In the genomic region with DNA sequence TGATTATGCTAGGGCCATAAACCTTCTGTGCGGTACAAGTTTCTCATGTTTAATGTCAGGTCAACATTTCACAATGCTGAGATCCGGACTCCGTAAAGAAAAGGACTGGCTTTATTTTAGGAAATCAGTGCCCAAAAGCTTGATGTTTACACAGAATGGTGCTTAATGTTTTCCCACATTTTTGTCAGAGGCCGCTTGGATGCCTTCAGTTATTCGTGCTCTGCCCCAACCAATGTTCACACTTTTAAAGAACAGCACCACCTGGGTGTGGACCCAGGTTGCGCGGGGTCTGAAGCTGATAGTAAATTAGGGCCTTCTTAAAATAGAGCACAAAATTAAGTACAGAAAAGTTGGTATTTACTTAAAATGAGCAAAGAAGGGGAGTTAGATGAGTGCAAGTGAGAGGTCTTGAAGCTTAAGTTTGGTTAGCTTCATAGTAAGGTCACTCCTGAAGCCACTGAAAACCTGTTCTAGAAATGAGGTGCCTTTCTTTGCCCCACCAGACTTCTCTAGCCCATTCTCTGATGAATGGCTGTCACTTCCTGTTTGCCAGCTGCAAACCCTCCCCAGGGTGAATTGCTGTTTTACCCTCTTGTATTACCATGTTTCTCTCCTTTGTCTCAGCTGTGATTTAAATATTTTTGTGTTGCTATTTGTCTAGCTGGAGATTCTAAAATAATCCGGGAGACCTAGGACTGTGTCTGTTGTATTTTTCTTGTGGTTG, we compare ENCODE assay signal across 1 cellular context.
TF ChIP-seq lines count a peak whose summit lies in the region.

No MANE protein-coding gene starts in this region.

TF ChIP-seq in K562, 482 proteins besides CTCF, POLR2A, EP300 and RAD21:
- TF ChIP-seq ZNF134 (CRISPR knock-in tag; conservative IDR thresholded peaks at IDR 0.05) (no peak), ZSCAN32 (CRISPR knock-in tag; IDR thresholded peaks at IDR 0.05) (no peak), JUN (IDR thresholded peaks at IDR 0.05; ENCODE audit: borderline replicate concordance, low read depth, low read length) (no peak), JUN (CRISPR knock-in tag; IDR thresholded peaks at IDR 0.05; ENCODE audit: borderline replicate concordance) (no peak), TRIM28 (IDR thresholded peaks at IDR 0.05) (no peak), CBX5 (IDR thresholded peaks at IDR 0.05; ENCODE audit: borderline replicate concordance, low read depth) (no peak), CBFB (CRISPR knock-in tag; IDR thresholded peaks at IDR 0.05) (no peak), FOS (IDR thresholded peaks at IDR 0.05; ENCODE audit: extremely low read depth, insufficient read length) (no peak), ZNF766 (CRISPR knock-in tag; conservative IDR thresholded peaks at IDR 0.05) (no peak), RBM34 (IDR thresholded peaks at IDR 0.05; ENCODE audit: borderline replicate concordance, insufficient read depth, low read length) (no peak), ZNF282 (CRISPR knock-in tag; IDR thresholded peaks at IDR 0.05) (no peak), HOXB6 (CRISPR knock-in tag; IDR thresholded peaks at IDR 0.05; ENCODE audit: borderline replicate concordance) (no peak), ASH1L (IDR thresholded peaks at IDR 0.05; ENCODE audit: borderline replicate concordance, low read depth, partially characterized antibody) (no peak), SIN3B (IDR thresholded peaks at IDR 0.05; ENCODE audit: low read depth) (no peak), GABPA (tag; conservative IDR thresholded peaks at IDR 0.05; ENCODE audit: low read depth) (no peak), RCOR1 (IDR thresholded peaks at IDR 0.05; ENCODE audit: borderline replicate concordance in 1 of 2, low read depth in 2 of 2, low read length in 2 of 2) (no peak), STAT5A (IDR thresholded peaks at IDR 0.05; ENCODE audit: borderline replicate concordance, low read length) (no peak), TBL1XR1 (IDR thresholded peaks at IDR 0.05; ENCODE audit: low read length in 2 of 2) (no peak)
- TF ChIP-seq, protein P1, sequence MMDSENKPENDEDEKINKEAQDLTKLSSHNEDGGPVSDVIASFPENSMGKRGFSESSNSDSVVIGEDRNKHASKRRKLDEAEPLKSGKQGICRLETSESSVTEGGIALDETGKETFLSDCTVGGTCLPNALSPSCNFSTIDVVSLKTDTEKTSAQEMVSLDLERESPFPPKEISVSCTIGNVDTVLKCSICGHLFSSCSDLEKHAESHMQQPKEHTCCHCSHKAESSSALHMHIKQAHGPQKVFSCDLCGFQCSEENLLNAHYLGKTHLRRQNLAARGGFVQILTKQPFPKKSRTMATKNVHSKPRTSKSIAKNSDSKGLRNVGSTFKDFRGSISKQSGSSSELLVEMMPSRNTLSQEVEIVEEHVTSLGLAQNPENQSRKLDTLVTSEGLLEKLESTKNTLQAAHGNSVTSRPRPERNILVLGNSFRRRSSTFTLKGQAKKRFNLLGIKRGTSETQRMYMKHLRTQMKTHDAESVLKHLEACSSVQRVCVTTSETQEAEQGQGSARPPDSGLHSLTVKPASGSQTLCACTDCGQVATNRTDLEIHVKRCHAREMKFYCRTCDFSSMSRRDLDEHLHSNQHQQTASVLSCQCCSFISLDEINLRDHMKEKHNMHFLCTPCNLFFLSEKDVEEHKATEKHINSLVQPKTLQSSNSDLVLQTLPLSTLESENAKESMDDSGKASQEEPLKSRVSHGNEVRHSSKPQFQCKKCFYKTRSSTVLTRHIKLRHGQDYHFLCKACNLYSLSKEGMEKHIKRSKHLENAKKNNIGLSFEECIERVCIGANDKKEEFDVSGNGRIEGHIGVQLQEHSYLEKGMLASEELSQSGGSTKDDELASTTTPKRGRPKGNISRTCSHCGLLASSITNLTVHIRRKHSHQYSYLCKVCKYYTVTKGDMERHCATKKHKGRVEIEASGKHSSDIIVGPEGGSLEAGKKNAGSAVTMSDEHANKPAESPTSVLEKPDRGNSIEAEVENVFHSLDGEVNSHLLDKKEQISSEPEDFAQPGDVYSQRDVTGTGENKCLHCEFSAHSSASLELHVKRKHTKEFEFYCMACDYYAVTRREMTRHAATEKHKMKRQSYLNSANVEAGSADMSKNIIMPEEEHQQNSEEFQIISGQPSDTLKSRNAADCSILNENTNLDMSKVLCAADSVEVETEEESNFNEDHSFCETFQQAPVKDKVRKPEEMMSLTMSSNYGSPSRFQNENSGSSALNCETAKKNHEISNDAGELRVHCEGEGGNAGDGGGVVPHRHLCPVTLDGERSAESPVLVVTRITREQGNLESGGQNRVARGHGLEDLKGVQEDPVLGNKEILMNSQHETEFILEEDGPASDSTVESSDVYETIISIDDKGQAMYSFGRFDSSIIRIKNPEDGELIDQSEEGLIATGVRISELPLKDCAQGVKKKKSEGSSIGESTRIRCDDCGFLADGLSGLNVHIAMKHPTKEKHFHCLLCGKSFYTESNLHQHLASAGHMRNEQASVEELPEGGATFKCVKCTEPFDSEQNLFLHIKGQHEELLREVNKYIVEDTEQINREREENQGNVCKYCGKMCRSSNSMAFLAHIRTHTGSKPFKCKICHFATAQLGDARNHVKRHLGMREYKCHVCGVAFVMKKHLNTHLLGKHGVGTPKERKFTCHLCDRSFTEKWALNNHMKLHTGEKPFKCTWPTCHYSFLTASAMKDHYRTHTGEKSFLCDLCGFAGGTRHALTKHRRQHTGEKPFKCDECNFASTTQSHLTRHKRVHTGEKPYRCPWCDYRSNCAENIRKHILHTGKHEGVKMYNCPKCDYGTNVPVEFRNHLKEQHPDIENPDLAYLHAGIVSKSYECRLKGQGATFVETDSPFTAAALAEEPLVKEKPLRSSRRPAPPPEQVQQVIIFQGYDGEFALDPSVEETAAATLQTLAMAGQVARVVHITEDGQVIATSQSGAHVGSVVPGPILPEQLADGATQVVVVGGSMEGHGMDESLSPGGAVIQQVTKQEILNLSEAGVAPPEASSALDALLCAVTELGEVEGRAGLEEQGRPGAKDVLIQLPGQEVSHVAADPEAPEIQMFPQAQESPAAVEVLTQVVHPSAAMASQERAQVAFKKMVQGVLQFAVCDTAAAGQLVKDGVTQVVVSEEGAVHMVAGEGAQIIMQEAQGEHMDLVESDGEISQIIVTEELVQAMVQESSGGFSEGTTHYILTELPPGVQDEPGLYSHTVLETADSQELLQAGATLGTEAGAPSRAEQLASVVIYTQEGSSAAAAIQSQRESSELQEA (IDR thresholded peaks at IDR 0.05; ENCODE audit: low read depth): no peak
- TF ChIP-seq, protein P2, sequence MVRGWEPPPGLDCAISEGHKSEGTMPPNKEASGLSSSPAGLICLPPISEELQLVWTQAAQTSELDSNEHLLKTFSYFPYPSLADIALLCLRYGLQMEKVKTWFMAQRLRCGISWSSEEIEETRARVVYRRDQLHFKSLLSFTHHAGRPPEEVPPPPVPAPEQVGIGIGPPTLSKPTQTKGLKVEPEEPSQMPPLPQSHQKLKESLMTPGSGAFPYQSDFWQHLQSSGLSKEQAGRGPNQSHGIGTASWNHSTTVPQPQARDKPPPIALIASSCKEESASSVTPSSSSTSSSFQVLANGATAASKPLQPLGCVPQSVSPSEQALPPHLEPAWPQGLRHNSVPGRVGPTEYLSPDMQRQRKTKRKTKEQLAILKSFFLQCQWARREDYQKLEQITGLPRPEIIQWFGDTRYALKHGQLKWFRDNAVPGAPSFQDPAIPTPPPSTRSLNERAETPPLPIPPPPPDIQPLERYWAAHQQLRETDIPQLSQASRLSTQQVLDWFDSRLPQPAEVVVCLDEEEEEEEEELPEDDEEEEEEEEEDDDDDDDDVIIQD (CRISPR knock-in tag; IDR thresholded peaks at IDR 0.05): no peak
